ENCODE assay signal across 8 cellular contexts in genomic region chr19:33193864-33194362, GRCh38. TPM values are rescaled to one million over a fixed set of nuclear protein-coding genes. Genes with fewer than 3 reads are reported as not detected.
DNase-seq lines count a peak whose midpoint lies in the region; ATAC-seq and TF ChIP-seq lines count a peak whose summit lies in the region.

Gene LRP3 (plus strand): TSS chr19:33194330. CDS start chr19:33194786, 456 bp downstream.

- no peaks in the 10 kb centered on the region for H3K9me3 ChIP-seq in colonic mucosa
- H3K9me3 ChIP-seq in right lobe of liver, result no peaks in the 10 kb centered on the region
- no peaks in the 10 kb centered on the region for H3K9me3 ChIP-seq in subcutaneous abdominal adipose tissue (ENCODE audit: control insufficient read depth in 5 of 5, low read length in 5 of 5)

- 7% methylated on average over 20 of the region's 50 CpGs for WGBS in right lobe of liver (ENCODE audit: insufficient coverage, low coverage, low lambda C conversion rate, missing lambda C conversion rate)

- no peaks in the 10 kb centered on the region for H3K27me3 ChIP-seq in colonic mucosa
- H3K27me3 ChIP-seq in right lobe of liver, result no peaks in the 10 kb centered on the region
- H3K27me3 ChIP-seq in subcutaneous abdominal adipose tissue (ENCODE audit: control insufficient read depth in 5 of 5, insufficient read depth in 4 of 5, low read length in 5 of 5), result no peaks in the 10 kb centered on the region

- no peak for TF ChIP-seq CTCF in colonic mucosa (IDR thresholded peaks at IDR 0.05)
- no peak for TF ChIP-seq CTCF in right lobe of liver (IDR thresholded peaks at IDR 0.05)

- TF ChIP-seq POLR2A in right lobe of liver (IDR thresholded peaks at IDR 0.05), result no peak

- intact Hi-C loops in colonic mucosa (cut with DNase I), result no loop called here
- intact Hi-C loops in right lobe of liver (cut with DNase I), result no loop called here

- H3K9ac ChIP-seq in colonic mucosa (ENCODE audit: low read depth in 2 of 2, low read length in 2 of 2), result peak within 1 kb of the TSS; percentile 58 to 73
- peak within 1 kb of the TSS in 4 of 5 donors; percentile 2 to 71 (median 36) for H3K9ac ChIP-seq in subcutaneous abdominal adipose tissue (ENCODE audit: low read length in 5 of 5)

- H3K36me3 ChIP-seq in colonic mucosa (no peaks in the 10 kb centered on the region), right lobe of liver (no peaks in the 10 kb centered on the region), subcutaneous abdominal adipose tissue (ENCODE audit: control insufficient read depth in 5 of 5, insufficient read depth in 5 of 5, low read length in 5 of 5) (peaks cover 0 to 23% (median 6%) of the 10 kb centered on the region in 5 donors)

- peak; percentile 60 to 78 (median 68) for ATAC-seq in right lobe of liver

- no peak within 1 kb of the TSS for H3K27ac ChIP-seq in colonic mucosa
- peak within 1 kb of the TSS in 2 of 3 donors; percentile 31 to 68 for H3K27ac ChIP-seq in right lobe of liver
- no peak within 1 kb of the TSS for H3K27ac ChIP-seq in subcutaneous abdominal adipose tissue (ENCODE audit: low read depth, low read length)

- no peaks in the 10 kb centered on the region for H3K4me1 ChIP-seq in colonic mucosa
- peaks cover 0 to 6% (median 0%) of the 10 kb centered on the region in 4 donors for H3K4me1 ChIP-seq in right lobe of liver
- peaks cover 2 to 22% (median 16%) of the 10 kb centered on the region in 5 donors for H3K4me1 ChIP-seq in subcutaneous abdominal adipose tissue (ENCODE audit: control insufficient read depth in 5 of 5, insufficient read depth in 5 of 5, low read length in 5 of 5)

- peak within 1 kb of the TSS; percentile 60 for H3K4me3 ChIP-seq in colonic mucosa
- peak within 1 kb of the TSS; percentile 67 to 70 (median 69) for H3K4me3 ChIP-seq in right lobe of liver
- H3K4me3 ChIP-seq in subcutaneous abdominal adipose tissue (ENCODE audit: low read depth in 1 of 5, low read length in 5 of 5), result peak within 1 kb of the TSS; percentile 60 to 68 (median 62)

- DNase-seq in DMS53 (lab: John Stamatoyannopoulos, UW) (peak; percentile 75), DMS53 treated with DMSO at 0.1 percent for 48 hours (lab: John Stamatoyannopoulos, UW; ENCODE audit: unreplicated experiment) (no peak), NCI-H510A treated with DMSO at 0.1 percent for 48 hours (lab: John Stamatoyannopoulos, UW) (peak; percentile 4), colonic mucosa (peak; percentile 41), right lobe of liver (peak in 2 of 3 donors; percentile 75 to 81), NCI-H2029 (lab: John Stamatoyannopoulos, UW) (no peak)
- no peak for DNase-seq in stimulated activated naive CD4-positive, alpha-beta T cell treated with Interleukin-2 at 50 U/mL for 16 hours (lab: John Stamatoyannopoulos, UW)

RNA-seq across cellular contexts. Expression of gene LRP3, which starts in this region (rescaled TPM):
- 10 to 100 TPM; 14.6 to 16.5 TPM for total RNA-seq in colonic mucosa
- total RNA-seq in right lobe of liver, result 10 to 100 TPM; 25.2 to 40.7 (median 33.7) TPM

Comparison
In these comparisons a context has a peak if more than half of its experiments do, and no peak if none do; other contexts are left out.
1. DNase-seq: peak in DMS53 (single experiment), NCI-H510A treated with DMSO at 0.1 percent for 48 hours (single experiment), colonic mucosa (single experiment) and right lobe of liver (2 of 3); none in DMS53 treated with DMSO at 0.1 percent for 48 hours (single experiment), NCI-H2029 (single experiment) and stimulated activated naive CD4-positive, alpha-beta T cell treated with Interleukin-2 at 50 U/mL for 16 hours (single experiment).
2. H3K27ac ChIP-seq: peak in right lobe of liver (2 of 3); none in colonic mucosa (single experiment) and subcutaneous abdominal adipose tissue (single experiment).
3. Peak in every context shown above with its lines, with median percentiles within 50 percentile points of each other: H3K4me3 ChIP-seq.